Comparison of ENCODE assay signal across 1 cellular context in genomic region chr19:39347332-39348227, GRCh38.
TF ChIP-seq lines count a peak whose summit lies in the region.

No MANE protein-coding gene starts in this region.

TF ChIP-seq in IMR-90, 13 proteins besides CTCF, POLR2A, EP300 and RAD21:
- TF ChIP-seq CHD1 (IDR thresholded peaks at IDR 0.05; ENCODE audit: low read depth, low read length) (no peak), MAZ (IDR thresholded peaks at IDR 0.05; ENCODE audit: borderline replicate concordance, low read depth, low read length) (0 out of 2 replicates have a peak, but pooled peaks have one; percentile 9)
